ENCODE assay signal across 18 cellular contexts in the genomic region with DNA sequence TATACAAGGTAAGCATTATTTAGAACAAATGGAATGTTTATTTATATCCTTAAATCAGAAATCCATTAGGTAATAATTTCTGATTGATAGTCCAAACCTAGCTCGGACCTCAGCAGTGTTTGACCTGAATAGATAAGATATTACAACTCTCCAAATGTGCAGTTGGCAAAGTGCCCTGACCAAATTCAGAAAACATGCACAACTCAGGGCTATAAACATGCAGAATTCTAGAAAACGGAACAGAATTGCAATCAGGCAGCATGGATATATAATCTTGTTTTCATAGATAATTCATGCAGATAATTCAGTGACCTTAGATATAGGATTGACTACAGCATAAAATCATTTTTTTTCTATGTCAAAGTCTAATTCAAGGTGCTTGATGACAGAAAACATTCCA.
DNase-seq lines count a peak whose midpoint lies in the region; ATAC-seq and TF ChIP-seq lines count a peak whose summit lies in the region.
"Had no signal": no experiment of that assay in that cellular context is flagged by ENCODE, and none has a peak within 500 bp of the region (broad histone marks: within the 10 kb centered on the region; RNA-seq: fewer than 3 reads in every experiment).

No MANE protein-coding gene starts in this region.

- CTCF ChIA-PET in SK-N-SH (lab: Yijun Ruan, JAX), result no interaction called here

- WGBS in SK-N-SH (ENCODE audit: low lambda C conversion rate), result 13% methylated on average over 2 of the region's 2 CpGs

- H3K4me3 ChIP-seq in SK-N-SH (ENCODE audit: low read depth in 2 of 2, low read length in 1 of 2), result no peak overlapping the region
- no peak overlapping the region for H3K4me3 ChIP-seq in osteoblast (ENCODE audit: insufficient read depth, low read length)
- H3K4me3 ChIP-seq: Peyer's patch, SJSA1 had no signal

- H3K4me2 ChIP-seq in SK-N-SH (peak overlapping the region; percentile 21; the same call in 1 of the 2 replicates), osteoblast (ENCODE audit: insufficient read depth, low read length) (no peak overlapping the region)

- H3K79me2 ChIP-seq in SK-N-SH (ENCODE audit: insufficient read depth), result no peaks in the 10 kb centered on the region
- no peaks in the 10 kb centered on the region for H3K79me2 ChIP-seq in osteoblast (ENCODE audit: insufficient read depth, low read length)

- POLR2A ChIA-PET in SK-N-SH (lab: Yijun Ruan, JAX), result no interaction called here

- H3K27ac ChIP-seq in SK-N-SH (ENCODE audit: low read depth in 2 of 2, low read length in 1 of 2) (peak overlapping the region; percentile 80 to 93; a peak in 3 of 4 replicates), osteoblast (ENCODE audit: low read depth, low read length) (peak overlapping the region; percentile 67)
- H3K27ac ChIP-seq: Peyer's patch, SJSA1 had no signal

- peaks cover 0 to 6% of the 10 kb centered on the region in 2 experiments for H3K36me3 ChIP-seq in SK-N-SH (replicated peaks in 1 of 2; ENCODE audit: control insufficient read depth in 1 of 2, insufficient read depth in 2 of 2, low read length in 1 of 2)
- H3K36me3 ChIP-seq in osteoblast (ENCODE audit: insufficient read depth, low read length), result no peaks in the 10 kb centered on the region
- H3K36me3 ChIP-seq: Peyer's patch, SJSA1 had no signal

- no peak for TF ChIP-seq POLR2A in erythroblast (IDR thresholded peaks at IDR 0.05; ENCODE audit: low read length)

- H3K9me3 ChIP-seq in SK-N-SH, result no peaks in the 10 kb centered on the region
- H3K9me3 ChIP-seq in osteoblast (ENCODE audit: low read depth, low read length), result no peaks in the 10 kb centered on the region
- H3K9me3 ChIP-seq: Peyer's patch, SJSA1 had no signal

- H2AFZ ChIP-seq in SK-N-SH (ENCODE audit: low read depth), result no peak overlapping the region
- H2AFZ ChIP-seq in osteoblast (ENCODE audit: low read length), result no peak overlapping the region

- no peak overlapping the region; the same call in 1 of the 2 replicates for H3K9ac ChIP-seq in SK-N-SH

- H4K20me1 ChIP-seq in SK-N-SH (ENCODE audit: insufficient read depth), result no peaks in the 10 kb centered on the region
- no peaks in the 10 kb centered on the region for H4K20me1 ChIP-seq in osteoblast (ENCODE audit: insufficient read depth, low read length)

- DNase-seq in EL (peak; percentile 27), SK-N-SH (peak; percentile 55), erythroblast (lab: John Stamatoyannopoulos, UW) (peak; percentile 5 to 14), osteoblast (ENCODE audit: insufficient read length, low spot score, missing footprints) (peak; percentile 15), NK-92 (lab: John Stamatoyannopoulos, UW; ENCODE audit: unreplicated experiment) (no peak)
- DNase-seq: DND-41; GF-D8; H7; KBM-7; NCI-H1105 treated with DMSO at 0.1 percent for 48 hours; NCI-H1694; NCI-H2081 treated with DMSO at 0.1 percent for 48 hours; NCI-H446 treated with DMSO at 0.1 percent for 48 hours; NK-92 treated with Interleukin-12 subunit alpha and Interleukin-12 subunit beta, amount 100 ng/mL, for 24 hours; Peyer's patch had no signal

- ATAC-seq in HG02870 (IDR thresholded peaks at IDR 0.05; ENCODE audit: unreplicated experiment), result no peak
- ATAC-seq in GM21737 (IDR thresholded peaks at IDR 0.05; ENCODE audit: unreplicated experiment), result no peak

- TF ChIP-seq EP300 in SK-N-SH (IDR thresholded peaks at IDR 0.05; ENCODE audit: borderline replicate concordance in 1 of 2, low read depth in 1 of 2, low read length in 1 of 2), result peak in 1 of 2 experiments; percentile 77; a peak in 2 of 4 replicates

- TF ChIP-seq RAD21 in SK-N-SH (IDR thresholded peaks at IDR 0.05; ENCODE audit: low read length), result peak; percentile 26; the same call in 1 of the 2 replicates

- H3K27me3 ChIP-seq in SK-N-SH (ENCODE audit: insufficient read depth) (no peaks in the 10 kb centered on the region), osteoblast (ENCODE audit: insufficient read depth, low read length) (no peaks in the 10 kb centered on the region)
- H3K27me3 ChIP-seq: Peyer's patch, SJSA1 had no signal

- H3F3A ChIP-seq in SK-N-SH (replicated peaks; ENCODE audit: insufficient read depth), result peaks cover 26% of the 10 kb centered on the region

- TF ChIP-seq CTCF in SK-N-SH (IDR thresholded peaks at IDR 0.05) (no peak), osteoblast (IDR thresholded peaks at IDR 0.05; ENCODE audit: extremely low read depth, low read depth, low read length) (no peak)

- H3K4me1 ChIP-seq in SK-N-SH (ENCODE audit: control insufficient read depth in 1 of 2, insufficient read depth in 2 of 2, low read depth in 1 of 2, low read length in 1 of 2) (peaks cover 21 to 28% of the 10 kb centered on the region in 2 experiments; a peak in 3 of 4 replicates), osteoblast (ENCODE audit: insufficient read depth, low read length) (peaks cover 34% of the 10 kb centered on the region)
- H3K4me1 ChIP-seq: Peyer's patch had no signal

- H3K9me2 ChIP-seq in SK-N-SH, result no peaks in the 10 kb centered on the region

TF ChIP-seq in SK-N-SH, 30 proteins besides CTCF, POLR2A, EP300 and RAD21:
- TF ChIP-seq FOXJ3 (CRISPR knock-in tag; IDR thresholded peaks at IDR 0.05) (0 out of 2 replicates have a peak, but pooled peaks have one; percentile 62), TCF12 (IDR thresholded peaks at IDR 0.05) (peak; percentile 24; the same call in 1 of the 2 replicates), CHD2 (IDR thresholded peaks at IDR 0.05; ENCODE audit: low read length, partially characterized antibody) (peak; percentile 28), RCOR1 (IDR thresholded peaks at IDR 0.05; ENCODE audit: low read length) (peak; percentile 71), GATA2 (CRISPR knock-in tag; IDR thresholded peaks at IDR 0.05) (peak; percentile 73), NFIC (IDR thresholded peaks at IDR 0.05; ENCODE audit: borderline replicate concordance) (peak; percentile 57; the same call in 1 of the 2 replicates), FOSL2 (IDR thresholded peaks at IDR 0.05; ENCODE audit: borderline replicate concordance, low read depth) (no peak)
- TF ChIP-seq, protein P1, sequence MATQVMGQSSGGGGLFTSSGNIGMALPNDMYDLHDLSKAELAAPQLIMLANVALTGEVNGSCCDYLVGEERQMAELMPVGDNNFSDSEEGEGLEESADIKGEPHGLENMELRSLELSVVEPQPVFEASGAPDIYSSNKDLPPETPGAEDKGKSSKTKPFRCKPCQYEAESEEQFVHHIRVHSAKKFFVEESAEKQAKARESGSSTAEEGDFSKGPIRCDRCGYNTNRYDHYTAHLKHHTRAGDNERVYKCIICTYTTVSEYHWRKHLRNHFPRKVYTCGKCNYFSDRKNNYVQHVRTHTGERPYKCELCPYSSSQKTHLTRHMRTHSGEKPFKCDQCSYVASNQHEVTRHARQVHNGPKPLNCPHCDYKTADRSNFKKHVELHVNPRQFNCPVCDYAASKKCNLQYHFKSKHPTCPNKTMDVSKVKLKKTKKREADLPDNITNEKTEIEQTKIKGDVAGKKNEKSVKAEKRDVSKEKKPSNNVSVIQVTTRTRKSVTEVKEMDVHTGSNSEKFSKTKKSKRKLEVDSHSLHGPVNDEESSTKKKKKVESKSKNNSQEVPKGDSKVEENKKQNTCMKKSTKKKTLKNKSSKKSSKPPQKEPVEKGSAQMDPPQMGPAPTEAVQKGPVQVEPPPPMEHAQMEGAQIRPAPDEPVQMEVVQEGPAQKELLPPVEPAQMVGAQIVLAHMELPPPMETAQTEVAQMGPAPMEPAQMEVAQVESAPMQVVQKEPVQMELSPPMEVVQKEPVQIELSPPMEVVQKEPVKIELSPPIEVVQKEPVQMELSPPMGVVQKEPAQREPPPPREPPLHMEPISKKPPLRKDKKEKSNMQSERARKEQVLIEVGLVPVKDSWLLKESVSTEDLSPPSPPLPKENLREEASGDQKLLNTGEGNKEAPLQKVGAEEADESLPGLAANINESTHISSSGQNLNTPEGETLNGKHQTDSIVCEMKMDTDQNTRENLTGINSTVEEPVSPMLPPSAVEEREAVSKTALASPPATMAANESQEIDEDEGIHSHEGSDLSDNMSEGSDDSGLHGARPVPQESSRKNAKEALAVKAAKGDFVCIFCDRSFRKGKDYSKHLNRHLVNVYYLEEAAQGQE (IDR thresholded peaks at IDR 0.05; ENCODE audit: low read depth, low read length), result no peak
